In genomic region chr2:126448611-126449010, GRCh38 we compare ENCODE assay signal across 17 cellular contexts.
A peak's percentile ranks its signal among the peaks of the same experiment; 100 is the strongest.
DNase-seq lines count a peak whose midpoint lies in the region; ATAC-seq, FAIRE-seq and TF ChIP-seq lines count a peak whose summit lies in the region.
"Had no signal": no experiment of that assay in that cellular context is flagged by ENCODE, and none has a peak within 500 bp of the region (broad histone marks: within the 10 kb centered on the region; RNA-seq: fewer than 3 reads in every experiment).

No MANE protein-coding gene starts in this region.

- H3K4me3 ChIP-seq in MM.1S (ENCODE audit: low read length) (peak overlapping the region; percentile 21; the same call in 1 of the 2 replicates), hepatocyte (no peak overlapping the region), pancreas (no peak overlapping the region)

- WGBS in hepatocyte (ENCODE audit: low lambda C conversion rate, missing lambda C conversion rate) = 32% methylated on average over 5 of the region's 5 CpGs
- 10 to 12% methylated on average over 5 of the region's 5 CpGs for WGBS in pancreas, 2 donors

- H3K4me2 ChIP-seq in MM.1S (ENCODE audit: low read depth, low read length) = peak overlapping the region; percentile 46
- peak overlapping the region; percentile 11 for H3K4me2 ChIP-seq in hepatocyte

- H3K4me1 ChIP-seq in MM.1S (ENCODE audit: low read length) = peaks cover 5% of the 10 kb centered on the region; the same call in 1 of the 2 replicates
- no peaks in the 10 kb centered on the region for H3K4me1 ChIP-seq in hepatocyte (ENCODE audit: insufficient read depth)
- H3K4me1 ChIP-seq in pancreas = no peaks in the 10 kb centered on the region

- no peaks in the 10 kb centered on the region for H3K9me3 ChIP-seq in MM.1S (replicated peaks; ENCODE audit: insufficient read depth, low read length)
- no peaks in the 10 kb centered on the region for H3K9me3 ChIP-seq in hepatocyte (ENCODE audit: low read depth)
- no peaks in the 10 kb centered on the region for H3K9me3 ChIP-seq in pancreas

- H3K79me2 ChIP-seq in MM.1S (ENCODE audit: low read length) = no peaks in the 10 kb centered on the region
- H3K79me2 ChIP-seq in hepatocyte = no peaks in the 10 kb centered on the region

- H3K36me3 ChIP-seq in MM.1S (replicated peaks; ENCODE audit: insufficient read depth, low read length) = no peaks in the 10 kb centered on the region
- no peaks in the 10 kb centered on the region for H3K36me3 ChIP-seq in hepatocyte (replicated peaks; ENCODE audit: insufficient read depth, low read depth)
- H3K36me3 ChIP-seq in pancreas = no peaks in the 10 kb centered on the region

- H4K20me1 ChIP-seq in MM.1S (ENCODE audit: insufficient read depth, low read length) (no peaks in the 10 kb centered on the region), hepatocyte (ENCODE audit: insufficient read depth, poor library complexity, severe bottlenecking) (no peaks in the 10 kb centered on the region)

- peak; percentile 31 for DNase-seq in MM.1S
- DNase-seq in hepatocyte (ENCODE audit: low spot score) = no peak
- DNase-seq in pancreas = no peak
- no peak for DNase-seq in DMS79 (lab: John Stamatoyannopoulos, UW)
- DNase-seq in cortex of kidney (lab: John Stamatoyannopoulos, UW) = no peak
- DNase-seq in DMS153 (lab: John Stamatoyannopoulos, UW) = no peak
- DNase-seq: NCI-H1105 treated with DMSO at 0.1 percent for 48 hours, NCI-H2029, NCI-H526 treated with DMSO at 0.1 percent for 48 hours, SHP77 had no signal

- no peaks in the 10 kb centered on the region for H3K9me2 ChIP-seq in MM.1S (replicated peaks; ENCODE audit: insufficient read depth, low read length)
- no peaks in the 10 kb centered on the region for H3K9me2 ChIP-seq in hepatocyte (replicated peaks; ENCODE audit: insufficient read depth)

- H2AFZ ChIP-seq in MM.1S (ENCODE audit: low read length) (peak overlapping the region; percentile 60), hepatocyte (no peak overlapping the region)

- H3K9ac ChIP-seq in MM.1S (ENCODE audit: low read length) = no peak overlapping the region; the same call in 1 of the 2 replicates

- FAIRE-seq in pancreas (lab: Jason Lieb, UNC) = no peak
- FAIRE-seq: GM18507, H1 had no signal

- intact Hi-C loops in pancreas (cut with DNase I) = no loop called here

- H3K27me3 ChIP-seq in MM.1S (replicated peaks; ENCODE audit: insufficient read depth, low read length) (no peaks in the 10 kb centered on the region), hepatocyte (no peaks in the 10 kb centered on the region), pancreas (no peaks in the 10 kb centered on the region)

- H3F3A ChIP-seq in MM.1S (ENCODE audit: insufficient read depth, low read length) = no peaks in the 10 kb centered on the region

- ATAC-seq in GM18867 (IDR thresholded peaks at IDR 0.05; ENCODE audit: unreplicated experiment) = peak; percentile 33
- ATAC-seq in pancreas = peak in 3 of 4 donors; percentile 50 to 92 (median 69)
- ATAC-seq: HCT116, Panc1 had no signal

- H3K27ac ChIP-seq in MM.1S (ENCODE audit: low read length) (0 out of 2 replicates have a peak overlapping the region, but pooled peaks have one; percentile 2), hepatocyte (no peak overlapping the region), pancreas (peak overlapping the region in 1 of 4 donors; percentile 3)
- H3K27ac ChIP-seq: HL-60, RWPE1 had no signal

- TF ChIP-seq CTCF in MM.1S (IDR thresholded peaks at IDR 0.05; ENCODE audit: low read length) (no peak), hepatocyte (IDR thresholded peaks at IDR 0.05; ENCODE audit: poor library complexity) (no peak), pancreas (IDR thresholded peaks at IDR 0.05) (no peak)
